ENCODE assay signal across 19 cellular contexts in the genomic region with DNA sequence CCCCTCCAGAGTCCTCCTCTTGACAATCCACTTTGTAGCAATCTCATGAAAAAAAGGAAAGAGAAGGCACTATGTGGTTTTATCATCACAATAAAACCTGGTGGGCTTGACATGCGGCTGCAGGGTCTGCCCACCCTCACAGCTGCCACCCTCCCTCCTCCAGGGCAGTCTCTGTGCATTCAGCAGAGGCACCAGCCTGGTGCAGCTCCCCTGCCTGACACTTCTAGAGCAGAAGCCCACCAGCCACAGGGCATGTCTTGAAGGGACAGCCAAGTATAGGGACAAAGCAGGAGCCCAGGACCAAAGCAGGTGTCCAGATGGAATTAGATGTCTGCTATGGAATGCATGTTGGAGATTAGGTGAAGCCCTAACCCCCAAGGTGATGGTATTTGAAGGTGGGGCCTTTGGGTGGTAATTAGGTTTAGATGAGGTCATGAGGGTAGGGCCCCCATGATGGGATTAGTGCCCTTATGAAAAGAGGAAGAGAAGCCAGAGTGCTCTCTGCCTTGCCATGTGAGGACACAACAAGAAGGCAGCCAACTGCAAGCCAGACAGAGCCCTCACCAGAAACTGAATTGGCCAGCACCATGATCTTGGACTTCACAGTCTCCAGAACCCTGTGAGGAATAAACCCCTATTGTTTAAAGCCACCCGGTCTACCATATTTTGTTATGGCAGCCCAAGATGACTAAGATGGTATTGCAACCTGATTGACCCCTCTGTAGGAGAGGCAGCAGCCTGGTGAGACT.
A peak's percentile ranks its signal among the peaks of the same experiment; 100 is the strongest.
DNase-seq lines count a peak whose midpoint lies in the region; ATAC-seq, FAIRE-seq and TF ChIP-seq lines count a peak whose summit lies in the region.
"Had no signal": no experiment of that assay in that cellular context is flagged by ENCODE, and none has a peak within 500 bp of the region (broad histone marks: within the 10 kb centered on the region; RNA-seq: fewer than 3 reads in every experiment).

No MANE protein-coding gene starts in this region.

- no peaks in the 10 kb centered on the region for H3K36me3 Mint-ChIP-seq in astrocyte (ENCODE audit: low read depth, unreplicated experiment)
- H3K36me3 Mint-ChIP-seq: CD8-positive, alpha-beta T cell had no signal

- peaks cover 8% of the 10 kb centered on the region for H3K9me3 ChIP-seq in astrocyte (ENCODE audit: insufficient read depth, low read depth, low read length)
- H3K9me3 ChIP-seq in osteoblast (ENCODE audit: low read depth, low read length) = no peaks in the 10 kb centered on the region
- no peaks in the 10 kb centered on the region for H3K9me3 ChIP-seq in SK-N-SH
- H3K9me3 ChIP-seq: BE2C had no signal

- peaks cover 25% of the 10 kb centered on the region for H3K4me1 ChIP-seq in astrocyte (ENCODE audit: insufficient read depth, low read length)
- peaks cover 69% of the 10 kb centered on the region for H3K4me1 ChIP-seq in osteoblast (ENCODE audit: insufficient read depth, low read length)
- no peaks in the 10 kb centered on the region; a peak in 1 of 4 replicates for H3K4me1 ChIP-seq in SK-N-SH (ENCODE audit: control insufficient read depth in 1 of 2, insufficient read depth in 2 of 2, low read depth in 1 of 2, low read length in 1 of 2)

- 86% methylated on average over 2 of the region's 2 CpGs for WGBS in SK-N-SH (ENCODE audit: low lambda C conversion rate)

- H3K9ac ChIP-seq in astrocyte (ENCODE audit: low read length) (no peak overlapping the region), SK-N-SH (no peak overlapping the region)

- H3F3A ChIP-seq in SK-N-SH (replicated peaks; ENCODE audit: insufficient read depth) = no peaks in the 10 kb centered on the region

- CTCF ChIA-PET in SK-N-SH (lab: Yijun Ruan, JAX) = interaction anchor here (1.1 to 1.7 kb wide), 3 partner anchors 11 to 172 kb away, joined by 3 to 4 read pairs (median 3); no protein-coding TSS in a partner anchor

- peaks cover 17% of the 10 kb centered on the region for H3K9me3 Mint-ChIP-seq in astrocyte (ENCODE audit: unreplicated experiment)

- H3K36me3 ChIP-seq in astrocyte (ENCODE audit: insufficient read depth, low read length) (no peaks in the 10 kb centered on the region), osteoblast (ENCODE audit: insufficient read depth, low read length) (peaks cover 14% of the 10 kb centered on the region), SK-N-SH (replicated peaks in 1 of 2; ENCODE audit: control insufficient read depth in 1 of 2, insufficient read depth in 2 of 2, low read length in 1 of 2) (peaks cover 0 to 3% of the 10 kb centered on the region in 2 experiments)
- H3K36me3 ChIP-seq: BE2C had no signal

- DNase-seq in AG08396 (ENCODE audit: low spot score) (peak; percentile 0), D341Med (ENCODE audit: low spot score) (peak; percentile 3), astrocyte (ENCODE audit: low read depth) (no peak), osteoblast (ENCODE audit: insufficient read length, low spot score, missing footprints) (no peak), GM19239 (ENCODE audit: insufficient read length, low spot score) (no peak), SK-N-SH (no peak)
- DNase-seq: BE2C; CD8-positive, alpha-beta T cell; DMS79; GOT3; KBM-7; NCI-H1092; NCI-H146; NCI-H2081 treated with DMSO at 0.1 percent for 48 hours; NCI-H510A; NCI-H774 had no signal

- no peak overlapping the region for H3K4me3 Mint-ChIP-seq in astrocyte (ENCODE audit: unreplicated experiment)
- H3K4me3 Mint-ChIP-seq: CD8-positive, alpha-beta T cell had no signal

- TF ChIP-seq RAD21 in SK-N-SH (IDR thresholded peaks at IDR 0.05; ENCODE audit: low read length) = no peak

- no peak for FAIRE-seq in astrocyte (lab: Jason Lieb, UNC)
- no peak for FAIRE-seq in GM19239 (lab: Jason Lieb, UNC)
- FAIRE-seq: D721Med had no signal

- H3K4me2 ChIP-seq in astrocyte (ENCODE audit: low read length) (no peak overlapping the region), osteoblast (ENCODE audit: insufficient read depth, low read length) (peak overlapping the region; percentile 53), SK-N-SH (no peak overlapping the region)
- H3K4me2 ChIP-seq: PC-9 had no signal

- H3K79me2 ChIP-seq in astrocyte (ENCODE audit: insufficient read depth, low read length) (no peaks in the 10 kb centered on the region), osteoblast (ENCODE audit: insufficient read depth, low read length) (peaks cover 49% of the 10 kb centered on the region), SK-N-SH (ENCODE audit: insufficient read depth) (no peaks in the 10 kb centered on the region)

- no peaks in the 10 kb centered on the region for H3K9me2 ChIP-seq in SK-N-SH

- no peak for ATAC-seq in GM21825 (IDR thresholded peaks at IDR 0.05; ENCODE audit: unreplicated experiment)
- ATAC-seq: CD8-positive, alpha-beta T cell had no signal

- no peak overlapping the region for H2AFZ ChIP-seq in astrocyte (ENCODE audit: low read depth, low read length)
- H2AFZ ChIP-seq in osteoblast (ENCODE audit: low read length) = no peak overlapping the region
- no peak overlapping the region for H2AFZ ChIP-seq in SK-N-SH (ENCODE audit: low read depth)
- H2AFZ ChIP-seq: PC-9 had no signal

- TF ChIP-seq EP300 in SK-N-SH (IDR thresholded peaks at IDR 0.05; ENCODE audit: borderline replicate concordance in 1 of 2, low read depth in 1 of 2, low read length in 1 of 2) = no peak

- TF ChIP-seq CTCF in astrocyte (IDR thresholded peaks at IDR 0.05; ENCODE audit: insufficient read depth, low read depth, low read length) = no peak
- TF ChIP-seq CTCF in osteoblast (IDR thresholded peaks at IDR 0.05; ENCODE audit: extremely low read depth, low read depth, low read length) = no peak
- TF ChIP-seq CTCF in SK-N-SH (IDR thresholded peaks at IDR 0.05) = no peak

- H3K27me3 Mint-ChIP-seq in astrocyte (ENCODE audit: low read depth, unreplicated experiment) = peaks cover 12% of the 10 kb centered on the region

- no peak overlapping the region for H3K4me3 ChIP-seq in astrocyte (ENCODE audit: insufficient read depth, low read depth, low read length)
- H3K4me3 ChIP-seq in osteoblast (ENCODE audit: insufficient read depth, low read length) = peak overlapping the region; percentile 20
- no peak overlapping the region for H3K4me3 ChIP-seq in SK-N-SH (ENCODE audit: low read depth in 2 of 2, low read length in 1 of 2)
- H3K4me3 ChIP-seq: PC-9 had no signal

- peaks cover 7% of the 10 kb centered on the region for H3K4me1 Mint-ChIP-seq in astrocyte (ENCODE audit: low read depth, unreplicated experiment)

- POLR2A ChIA-PET in SK-N-SH (lab: Yijun Ruan, JAX) = no interaction called here

- H3K27me3 ChIP-seq in astrocyte (ENCODE audit: insufficient read depth, low read length) = no peaks in the 10 kb centered on the region
- no peaks in the 10 kb centered on the region for H3K27me3 ChIP-seq in osteoblast (ENCODE audit: insufficient read depth, low read length)
- H3K27me3 ChIP-seq in SK-N-SH (ENCODE audit: insufficient read depth) = no peaks in the 10 kb centered on the region
- H3K27me3 ChIP-seq: BE2C had no signal

- H3K27ac ChIP-seq in astrocyte (ENCODE audit: low read depth, low read length) = no peak overlapping the region
- peak overlapping the region; percentile 98 for H3K27ac ChIP-seq in osteoblast (ENCODE audit: low read depth, low read length)
- H3K27ac ChIP-seq in SK-N-SH (ENCODE audit: low read depth in 2 of 2, low read length in 1 of 2) = no peak overlapping the region
- H3K27ac ChIP-seq: PC-9 had no signal

- H4K20me1 ChIP-seq in astrocyte (ENCODE audit: insufficient read depth, low read length) (no peaks in the 10 kb centered on the region), osteoblast (ENCODE audit: insufficient read depth, low read length) (no peaks in the 10 kb centered on the region), SK-N-SH (ENCODE audit: insufficient read depth) (no peaks in the 10 kb centered on the region)

- peak overlapping the region; percentile 72 for H3K27ac Mint-ChIP-seq in astrocyte (ENCODE audit: unreplicated experiment)
- H3K27ac Mint-ChIP-seq: CD8-positive, alpha-beta T cell had no signal

TF ChIP-seq in SK-N-SH, 30 proteins besides CTCF, POLR2A, EP300 and RAD21:
- TF ChIP-seq FOXJ3 (CRISPR knock-in tag; IDR thresholded peaks at IDR 0.05) (no peak), RXRA (IDR thresholded peaks at IDR 0.05; ENCODE audit: borderline replicate concordance, low read depth) (no peak), EZH2phosphoT487 (IDR thresholded peaks at IDR 0.05; ENCODE audit: borderline replicate concordance, low read depth) (no peak)
- TF ChIP-seq, protein P1, sequence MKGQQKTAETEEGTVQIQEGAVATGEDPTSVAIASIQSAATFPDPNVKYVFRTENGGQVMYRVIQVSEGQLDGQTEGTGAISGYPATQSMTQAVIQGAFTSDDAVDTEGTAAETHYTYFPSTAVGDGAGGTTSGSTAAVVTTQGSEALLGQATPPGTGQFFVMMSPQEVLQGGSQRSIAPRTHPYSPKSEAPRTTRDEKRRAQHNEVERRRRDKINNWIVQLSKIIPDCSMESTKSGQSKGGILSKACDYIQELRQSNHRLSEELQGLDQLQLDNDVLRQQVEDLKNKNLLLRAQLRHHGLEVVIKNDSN (IDR thresholded peaks at IDR 0.05; ENCODE audit: borderline replicate concordance, low read depth) = no peak
- TF ChIP-seq, protein P2, sequence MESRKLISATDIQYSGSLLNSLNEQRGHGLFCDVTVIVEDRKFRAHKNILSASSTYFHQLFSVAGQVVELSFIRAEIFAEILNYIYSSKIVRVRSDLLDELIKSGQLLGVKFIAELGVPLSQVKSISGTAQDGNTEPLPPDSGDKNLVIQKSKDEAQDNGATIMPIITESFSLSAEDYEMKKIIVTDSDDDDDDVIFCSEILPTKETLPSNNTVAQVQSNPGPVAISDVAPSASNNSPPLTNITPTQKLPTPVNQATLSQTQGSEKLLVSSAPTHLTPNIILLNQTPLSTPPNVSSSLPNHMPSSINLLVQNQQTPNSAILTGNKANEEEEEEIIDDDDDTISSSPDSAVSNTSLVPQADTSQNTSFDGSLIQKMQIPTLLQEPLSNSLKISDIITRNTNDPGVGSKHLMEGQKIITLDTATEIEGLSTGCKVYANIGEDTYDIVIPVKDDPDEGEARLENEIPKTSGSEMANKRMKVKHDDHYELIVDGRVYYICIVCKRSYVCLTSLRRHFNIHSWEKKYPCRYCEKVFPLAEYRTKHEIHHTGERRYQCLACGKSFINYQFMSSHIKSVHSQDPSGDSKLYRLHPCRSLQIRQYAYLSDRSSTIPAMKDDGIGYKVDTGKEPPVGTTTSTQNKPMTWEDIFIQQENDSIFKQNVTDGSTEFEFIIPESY (IDR thresholded peaks at IDR 0.05; ENCODE audit: borderline replicate concordance, low read depth) = no peak

Comparison
In these comparisons a context has a peak if more than half of its experiments do, and no peak if none do; other contexts are left out.
1. DNase-seq: peak in AG08396 (single experiment) and D341Med (single experiment); none in astrocyte (single experiment), osteoblast (single experiment), GM19239 (single experiment) and SK-N-SH (single experiment).